21 cellular contexts compared by ENCODE assay signal in genomic region chr3:194955546-194955945, GRCh38.
DNase-seq lines count a peak whose midpoint lies in the region; ATAC-seq, FAIRE-seq and TF ChIP-seq lines count a peak whose summit lies in the region.
"Had no signal": no experiment of that assay in that cellular context is flagged by ENCODE, and none has a peak within 500 bp of the region (broad histone marks: within the 10 kb centered on the region; RNA-seq: fewer than 3 reads in every experiment).

No MANE protein-coding gene starts in this region.

- dilution Hi-C loops in endothelial cell of umbilical vein (cut with MboI; ENCODE audit: extremely low pct_ligation_motif_present, low sequenced_read_pairs) = no loop called here

- no peak overlapping the region for H3K9ac ChIP-seq in endothelial cell of umbilical vein (replicated peaks; ENCODE audit: extremely low read depth, insufficient read depth, low read length)
- H3K9ac ChIP-seq: BLaER1 treated with 17β-estradiol and CSF1 and Interleukin-3, amounts not matched to agents 10 nM and 100 nM had no signal

- no peak for TF ChIP-seq POLR2A in endothelial cell of umbilical vein (IDR thresholded peaks at IDR 0.05; ENCODE audit: low read depth, low read length)

- H3K4me3 ChIP-seq in endothelial cell of umbilical vein (replicated peaks in 1 of 3; ENCODE audit: insufficient read depth in 1 of 3, low read depth in 1 of 3, low read length in 3 of 3) (no peak overlapping the region), left lung (no peak overlapping the region)
- H3K4me3 ChIP-seq: A549; BLaER1 treated with 17β-estradiol and CSF1 and Interleukin-3, amounts not matched to agents 10 nM and 100 nM had no signal

- ATAC-seq in sciatic nerve (no peak), HG03442 (IDR thresholded peaks at IDR 0.05; ENCODE audit: unreplicated experiment) (no peak), left lung (no peak)
- ATAC-seq: A549; CD8-positive, alpha-beta T cell had no signal

- DNase-seq in endothelial cell of umbilical vein (ENCODE audit: low read depth, low spot score) (no peak), mesenteric fat pad (ENCODE audit: low spot score) (peak; percentile 72), sciatic nerve (ENCODE audit: low spot score) (peak; percentile 33), left lung (no peak)
- no peak for DNase-seq in stimulated activated CD4-positive, alpha-beta T cell treated with anti-CD3 and anti-CD28 coated beads, Interleukin-4, amount 100 ng/mL, for 1 hour
- DNase-seq: AML-193; Caco-2; Calu3; CD4-positive, alpha-beta T cell; CD8-positive, alpha-beta T cell; DMS79 treated with DMSO at 0.1 percent for 48 hours; GF-D8 had no signal

- TF ChIP-seq CTCF in endothelial cell of umbilical vein (IDR thresholded peaks at IDR 0.05; ENCODE audit: extremely low read depth in 1 of 2, insufficient read depth in 1 of 2, low read depth in 1 of 2, low read length in 2 of 2) (no peak), left lung (IDR thresholded peaks at IDR 0.05) (no peak)

- H3K4me1 ChIP-seq in endothelial cell of umbilical vein (ENCODE audit: control insufficient read depth, extremely low read depth, insufficient read depth, low read length) (peaks cover 6% of the 10 kb centered on the region), left lung (peaks cover 6 to 7% of the 10 kb centered on the region in 2 donors)
- H3K4me1 ChIP-seq: A549 had no signal

- CTCF ChIA-PET in endothelial cell of umbilical vein (lab: Charles Lee) = no interaction called here

- BruUV-seq in endothelial cell of umbilical vein (replicated peaks; lab: Mats Ljungman, UMichigan) = no TSS peak

- no peaks in the 10 kb centered on the region for H3K79me2 ChIP-seq in endothelial cell of umbilical vein (ENCODE audit: control insufficient read depth, insufficient read depth, low read length)

- no peaks in the 10 kb centered on the region for H3K9me3 ChIP-seq in endothelial cell of umbilical vein (replicated peaks; ENCODE audit: control insufficient read depth, insufficient read depth, low read length)
- H3K9me3 ChIP-seq in left lung = no peaks in the 10 kb centered on the region
- H3K9me3 ChIP-seq: A549; BLaER1 treated with 17β-estradiol and CSF1 and Interleukin-3, amounts not matched to agents 10 nM and 100 nM; Caco-2 had no signal

- H3K27ac ChIP-seq in endothelial cell of umbilical vein (ENCODE audit: insufficient read depth, low read depth, low read length) = no peak overlapping the region
- H3K27ac ChIP-seq in left lung = no peak overlapping the region
- H3K27ac ChIP-seq: 22Rv1; A549; BLaER1 treated with 17β-estradiol and CSF1 and Interleukin-3, amounts not matched to agents 10 nM and 100 nM; C4-2B had no signal

- H3K4me2 ChIP-seq in endothelial cell of umbilical vein (ENCODE audit: insufficient read depth, low read length) = no peak overlapping the region
- H3K4me2 ChIP-seq: A549; BLaER1 treated with 17β-estradiol and CSF1 and Interleukin-3, amounts not matched to agents 10 nM and 100 nM had no signal

- H3K36me3 ChIP-seq in endothelial cell of umbilical vein (ENCODE audit: control insufficient read depth in 2 of 2, extremely low read depth in 1 of 2, insufficient read depth in 2 of 2, low read length in 2 of 2) = no peaks in the 10 kb centered on the region
- H3K36me3 ChIP-seq in left lung = no peaks in the 10 kb centered on the region
- H3K36me3 ChIP-seq: BLaER1 treated with 17β-estradiol and CSF1 and Interleukin-3, amounts not matched to agents 10 nM and 100 nM had no signal

- H3K27me3 ChIP-seq in endothelial cell of umbilical vein (ENCODE audit: control insufficient read depth in 2 of 2, insufficient read depth in 2 of 2, low read length in 2 of 2) (no peaks in the 10 kb centered on the region), left lung (no peaks in the 10 kb centered on the region)
- H3K27me3 ChIP-seq: BLaER1 treated with 17β-estradiol and CSF1 and Interleukin-3, amounts not matched to agents 10 nM and 100 nM had no signal

- H2AFZ ChIP-seq in endothelial cell of umbilical vein (ENCODE audit: low read depth, low read length) = no peak overlapping the region

- no peaks in the 10 kb centered on the region for H4K20me1 ChIP-seq in endothelial cell of umbilical vein (replicated peaks; ENCODE audit: control insufficient read depth, extremely low read depth, insufficient read depth, low read length)
- H4K20me1 ChIP-seq: BLaER1 treated with 17β-estradiol and CSF1 and Interleukin-3, amounts not matched to agents 10 nM and 100 nM had no signal

- FAIRE-seq in endothelial cell of umbilical vein (lab: Jason Lieb, UNC) = peak; percentile 42
- FAIRE-seq: A549, D721Med, G401.6, GM12891, GM19239 had no signal

- no peaks in the 10 kb centered on the region for H3K9me1 ChIP-seq in endothelial cell of umbilical vein (replicated peaks; ENCODE audit: control insufficient read depth, extremely low read depth, insufficient read depth, low read length)

- POLR2A ChIA-PET in endothelial cell of umbilical vein (lab: Charles Lee) = no interaction called here

- intact Hi-C loops in endothelial cell of umbilical vein (cut with micrococcal nuclease) = loop anchor here (2.0 kb wide), 1 partner anchor 25 kb away; no protein-coding TSS in a partner anchor
- intact Hi-C loops in sciatic nerve (cut with DNase I) = no loop called here
- intact Hi-C loops in left lung (cut with DNase I) = no loop called here

TF ChIP-seq in endothelial cell of umbilical vein, 7 proteins besides CTCF, POLR2A, EP300 and RAD21:
- TF ChIP-seq GATA2 (IDR thresholded peaks at IDR 0.05; ENCODE audit: insufficient read depth, insufficient read length, low read depth, low read length) (no peak), POLR2AphosphoS5 (IDR thresholded peaks at IDR 0.05; ENCODE audit: insufficient read depth, low read depth, low read length) (no peak), FOS (IDR thresholded peaks at IDR 0.05; ENCODE audit: borderline replicate concordance, insufficient read depth, low read length) (no peak), MAX (IDR thresholded peaks at IDR 0.05; ENCODE audit: insufficient read depth, insufficient read length) (no peak), MYC (IDR thresholded peaks at IDR 0.05; ENCODE audit: low read depth, low read length) (no peak), EZH2 (IDR thresholded peaks at IDR 0.05; ENCODE audit: borderline replicate concordance, low read depth, low read length, severe bottlenecking) (no peak), JUN (IDR thresholded peaks at IDR 0.05; ENCODE audit: borderline replicate concordance, insufficient read depth, insufficient read length, low read depth) (no peak)

Comparison
In these comparisons a context has a peak if more than half of its experiments do, and no peak if none do; other contexts are left out.
1. DNase-seq: peak in mesenteric fat pad (single experiment) and sciatic nerve (single experiment); none in endothelial cell of umbilical vein (single experiment), left lung (0 of 2) and stimulated activated CD4-positive, alpha-beta T cell treated with anti-CD3 and anti-CD28 coated beads, Interleukin-4, amount 100 ng/mL, for 1 hour (single experiment).